ENCODE assay signal across 11 cellular contexts in the genomic region with DNA sequence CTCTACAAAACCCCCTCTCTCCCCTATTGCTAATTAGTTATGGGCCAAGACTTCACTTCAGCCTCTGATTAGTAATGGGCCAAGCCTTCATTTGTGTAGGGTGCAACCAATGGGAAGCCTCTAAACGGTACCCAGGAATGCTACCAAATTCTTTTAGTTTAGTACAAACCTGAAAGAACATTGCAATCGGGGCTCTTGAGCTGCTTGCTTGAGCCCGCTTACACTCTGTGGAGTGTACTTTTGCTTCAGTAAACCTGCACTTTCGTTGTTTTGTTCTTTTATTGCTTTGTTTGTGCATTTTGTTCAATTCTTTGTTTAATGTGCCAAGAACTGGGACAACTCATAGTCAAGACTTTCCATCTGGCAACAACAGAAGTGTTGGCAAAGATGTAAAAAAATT.
"Had no signal": no experiment of that assay in that cellular context is flagged by ENCODE, and none has a peak within 500 bp of the region (broad histone marks: within the 10 kb centered on the region; RNA-seq: fewer than 3 reads in every experiment).

No MANE protein-coding gene starts in this region.

- H3K4me1 ChIP-seq: HAP-1 had no signal

- ATAC-seq: GM23338, HCT116 had no signal

- H3K4me2 ChIP-seq: GM23338 had no signal

- H3K36me3 ChIP-seq: HAP-1 had no signal

- FAIRE-seq: H1, H54 had no signal

- H3K4me3 ChIP-seq: GM23248, GM23338, HAP-1 had no signal

- H3K27ac ChIP-seq: GM23248 had no signal

- H2AFZ ChIP-seq: GM23248, GM23338 had no signal

- DNase-seq: GM23248, GOT3, H7, H9, HCEC 1CT, HFFc6 had no signal

- H3K9ac ChIP-seq: GM23248 had no signal
